Comparison of ENCODE assay signal across 8 cellular contexts in the genomic region with DNA sequence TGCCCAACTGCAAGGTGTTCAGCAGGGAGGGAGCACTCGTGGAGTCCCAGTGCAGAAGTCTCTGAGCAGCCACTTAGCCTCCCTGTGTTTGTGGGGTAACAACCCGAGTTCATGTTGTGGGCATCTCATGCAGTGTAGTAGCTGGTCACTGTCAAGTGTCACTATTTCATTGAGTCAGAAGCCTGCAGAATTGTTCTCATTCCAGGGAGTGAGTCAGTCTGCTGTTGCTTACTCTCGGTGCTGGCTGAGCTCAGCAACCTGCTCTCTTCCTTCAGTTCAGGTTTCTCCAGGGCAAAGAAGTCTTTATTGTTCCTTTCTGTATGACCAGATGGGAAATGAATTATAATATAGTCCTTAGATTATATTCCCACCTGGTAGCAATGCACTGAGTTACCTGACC. TPM values are rescaled to one million over a fixed set of nuclear protein-coding genes. Genes with fewer than 3 reads are reported as not detected.
DNase-seq lines count a peak whose midpoint lies in the region; ATAC-seq and TF ChIP-seq lines count a peak whose summit lies in the region.

No MANE protein-coding gene starts in this region.

- intact Hi-C loops in HCT116 (cut with micrococcal nuclease), result no loop called here

- H3K4me1 ChIP-seq in HCT116 (ENCODE audit: control insufficient read depth in 1 of 2, insufficient read depth in 2 of 2, low read length in 2 of 2) (peaks cover 42 to 64% of the 10 kb centered on the region in 2 experiments), hepatocyte (ENCODE audit: insufficient read depth) (peaks cover 28% of the 10 kb centered on the region)

- H3K4me2 ChIP-seq in HCT116 (ENCODE audit: low read length), result peak overlapping the region; percentile 56
- peak overlapping the region; percentile 62 for H3K4me2 ChIP-seq in hepatocyte

- H2AFZ ChIP-seq in HCT116 (ENCODE audit: low read depth, low read length, poor library complexity, severe bottlenecking) (no peak overlapping the region), hepatocyte (no peak overlapping the region)

- TF ChIP-seq CTCF in HCT116 (IDR thresholded peaks at IDR 0.05 in 2 of 3, conservative IDR thresholded peaks at IDR 0.05 in 1 of 3; ENCODE audit: borderline replicate concordance in 1 of 3, insufficient read depth in 1 of 3, low read depth in 2 of 3, low read length in 2 of 3) (no peak), hepatocyte (IDR thresholded peaks at IDR 0.05; ENCODE audit: poor library complexity) (no peak)

- no peak for TF ChIP-seq POLR2A in HCT116 (IDR thresholded peaks at IDR 0.05; ENCODE audit: borderline replicate concordance, extremely low read depth, insufficient read depth, insufficient read length)
- TF ChIP-seq POLR2A in erythroblast (IDR thresholded peaks at IDR 0.05; ENCODE audit: low read length), result no peak

- H3K4me3 ChIP-seq in HCT116 (replicated peaks in 1 of 2; ENCODE audit: low read depth in 1 of 2, low read length in 2 of 2) (no peak overlapping the region), hepatocyte (no peak overlapping the region), skin epidermis (no peak overlapping the region)

- H3K27ac ChIP-seq in HCT116 (ENCODE audit: low read depth, low read length) (no peak overlapping the region), angular gyrus (ENCODE audit: low read depth, low read length) (peak overlapping the region; percentile 92), hepatocyte (peak overlapping the region; percentile 84), skin epidermis (peak overlapping the region in 12 of 21 experiments; percentile 5 to 55 (median 24))

- RAD21 ChIA-PET in HCT116 (lab: Charles Lee; ENCODE audit: low non-redundant PET in 1 of 2, low total read pairs in 2 of 2, uncharacterized antibody in 2 of 2, unreplicated experiment in 2 of 2), result no interaction called here

- H3K36me3 ChIP-seq in HCT116 (ENCODE audit: control insufficient read depth in 1 of 2, insufficient read depth in 2 of 2, low read length in 2 of 2) (peaks cover 0 to 6% of the 10 kb centered on the region in 2 experiments; a peak in 2 of 4 replicates), hepatocyte (replicated peaks; ENCODE audit: insufficient read depth, low read depth) (no peaks in the 10 kb centered on the region)

- no peaks in the 10 kb centered on the region for H3K9me2 ChIP-seq in HCT116 (ENCODE audit: insufficient read depth)
- H3K9me2 ChIP-seq in hepatocyte (replicated peaks; ENCODE audit: insufficient read depth), result no peaks in the 10 kb centered on the region

- POLR2A ChIA-PET in HCT116 (lab: Charles Lee), result interaction anchor here (0.6 kb wide), 1 partner anchor 458 kb away, joined by 3 read pairs; no protein-coding TSS in a partner anchor

- H3K9ac ChIP-seq in HCT116 (ENCODE audit: low read length), result no peak overlapping the region

- no peak for TF ChIP-seq RAD21 in HCT116 (IDR thresholded peaks at IDR 0.05; ENCODE audit: low read depth)

- peaks cover 4% of the 10 kb centered on the region; the same call in 1 of the 2 replicates for H4K20me1 ChIP-seq in HCT116 (ENCODE audit: insufficient read depth)
- no peaks in the 10 kb centered on the region for H4K20me1 ChIP-seq in hepatocyte (ENCODE audit: insufficient read depth, poor library complexity, severe bottlenecking)

- H3K79me2 ChIP-seq in HCT116 (ENCODE audit: insufficient read depth, low read length) (peaks cover 88% of the 10 kb centered on the region), hepatocyte (peaks cover 72% of the 10 kb centered on the region)

- peak; percentile 68 for ATAC-seq in HCT116
- no peak for ATAC-seq in GM21786 (IDR thresholded peaks at IDR 0.05; ENCODE audit: unreplicated experiment)

- WGBS in hepatocyte (ENCODE audit: low lambda C conversion rate, missing lambda C conversion rate), result 30% methylated on average over 3 of the region's 3 CpGs

- no peaks in the 10 kb centered on the region for H3K27me3 ChIP-seq in HCT116 (ENCODE audit: insufficient read depth, low read length)
- no peaks in the 10 kb centered on the region for H3K27me3 ChIP-seq in hepatocyte

- DNase-seq in HCT116 (ENCODE audit: low read depth, low spot score), result peak; percentile 27
- DNase-seq in hepatocyte (ENCODE audit: low spot score), result peak; percentile 77
- DNase-seq in erythroblast (lab: John Stamatoyannopoulos, UW), result no peak
- no peak for DNase-seq in DMS114 treated with DMSO at 0.1 percent for 48 hours (lab: John Stamatoyannopoulos, UW; ENCODE audit: unreplicated experiment)
- no peak for DNase-seq in SKM-1 (lab: John Stamatoyannopoulos, UW; ENCODE audit: unreplicated experiment)

- BruUV-seq in HCT116 (replicated peaks; lab: Mats Ljungman, UMichigan), result no TSS peak

- no peaks in the 10 kb centered on the region for H3K9me3 ChIP-seq in HCT116 (ENCODE audit: control insufficient read depth in 1 of 2, insufficient read depth in 1 of 2, low read depth in 1 of 2, low read length in 2 of 2)
- no peaks in the 10 kb centered on the region for H3K9me3 ChIP-seq in hepatocyte (ENCODE audit: low read depth)

- CTCF ChIA-PET in HCT116 (lab: Charles Lee), result interaction anchor here (1.4 kb wide), 1 partner anchor 86 kb away, joined by 3 read pairs; no protein-coding TSS in a partner anchor

TF ChIP-seq in HCT116, 20 proteins besides CTCF, POLR2A, EP300 and RAD21:
- peak; percentile 71 for TF ChIP-seq FOSL1 (IDR thresholded peaks at IDR 0.05; ENCODE audit: low read depth)
- TF ChIP-seq EZH2phosphoT487 (IDR thresholded peaks at IDR 0.05; ENCODE audit: borderline replicate concordance), result no peak
- TF ChIP-seq ZNF274 (IDR thresholded peaks at IDR 0.05; ENCODE audit: low read depth, low read length), result no peak
- TF ChIP-seq, protein P1, sequence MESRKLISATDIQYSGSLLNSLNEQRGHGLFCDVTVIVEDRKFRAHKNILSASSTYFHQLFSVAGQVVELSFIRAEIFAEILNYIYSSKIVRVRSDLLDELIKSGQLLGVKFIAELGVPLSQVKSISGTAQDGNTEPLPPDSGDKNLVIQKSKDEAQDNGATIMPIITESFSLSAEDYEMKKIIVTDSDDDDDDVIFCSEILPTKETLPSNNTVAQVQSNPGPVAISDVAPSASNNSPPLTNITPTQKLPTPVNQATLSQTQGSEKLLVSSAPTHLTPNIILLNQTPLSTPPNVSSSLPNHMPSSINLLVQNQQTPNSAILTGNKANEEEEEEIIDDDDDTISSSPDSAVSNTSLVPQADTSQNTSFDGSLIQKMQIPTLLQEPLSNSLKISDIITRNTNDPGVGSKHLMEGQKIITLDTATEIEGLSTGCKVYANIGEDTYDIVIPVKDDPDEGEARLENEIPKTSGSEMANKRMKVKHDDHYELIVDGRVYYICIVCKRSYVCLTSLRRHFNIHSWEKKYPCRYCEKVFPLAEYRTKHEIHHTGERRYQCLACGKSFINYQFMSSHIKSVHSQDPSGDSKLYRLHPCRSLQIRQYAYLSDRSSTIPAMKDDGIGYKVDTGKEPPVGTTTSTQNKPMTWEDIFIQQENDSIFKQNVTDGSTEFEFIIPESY (IDR thresholded peaks at IDR 0.05; ENCODE audit: extremely low read depth, insufficient replicate concordance, low read length), result no peak
- TF ChIP-seq JUND (IDR thresholded peaks at IDR 0.05), result peak; percentile 63
- no peak for TF ChIP-seq TCF7L2 (IDR thresholded peaks at IDR 0.05; ENCODE audit: borderline replicate concordance, extremely low read depth, insufficient read depth, insufficient read length)
- peak; percentile 75; the same call in 1 of the 2 replicates for TF ChIP-seq SIN3A (IDR thresholded peaks at IDR 0.05; ENCODE audit: low read depth)
- no peak for TF ChIP-seq ELF1 (IDR thresholded peaks at IDR 0.05; ENCODE audit: borderline replicate concordance, low read depth)
- no peak for TF ChIP-seq EGR1 (IDR thresholded peaks at IDR 0.05; ENCODE audit: low read depth)
- TF ChIP-seq, protein P2, sequence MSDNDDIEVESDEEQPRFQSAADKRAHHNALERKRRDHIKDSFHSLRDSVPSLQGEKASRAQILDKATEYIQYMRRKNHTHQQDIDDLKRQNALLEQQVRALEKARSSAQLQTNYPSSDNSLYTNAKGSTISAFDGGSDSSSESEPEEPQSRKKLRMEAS (IDR thresholded peaks at IDR 0.05), result peak; percentile 37; the same call in 1 of the 2 replicates
- no peak for TF ChIP-seq EZH2 (IDR thresholded peaks at IDR 0.05)
- no peak for TF ChIP-seq YY1 (IDR thresholded peaks at IDR 0.05; ENCODE audit: extremely low read depth, insufficient replicate concordance, low read depth, low read length)
- peak; percentile 35 for TF ChIP-seq SP1 (IDR thresholded peaks at IDR 0.05; ENCODE audit: low read depth)
- TF ChIP-seq, protein P3, sequence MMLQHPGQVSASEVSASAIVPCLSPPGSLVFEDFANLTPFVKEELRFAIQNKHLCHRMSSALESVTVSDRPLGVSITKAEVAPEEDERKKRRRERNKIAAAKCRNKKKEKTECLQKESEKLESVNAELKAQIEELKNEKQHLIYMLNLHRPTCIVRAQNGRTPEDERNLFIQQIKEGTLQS (IDR thresholded peaks at IDR 0.05), result no peak
- TF ChIP-seq SRF (IDR thresholded peaks at IDR 0.05; ENCODE audit: low read depth), result no peak

RNA-seq across cellular contexts. Expression of a gene that starts 24.1 kb away (rescaled TPM):
- total RNA-seq in HCT116 (2021; ENCODE audit: unreplicated experiment), result 55.1 TPM
- 59.4 and 61.2 TPM in 2 replicates for polyA plus RNA-seq in HCT116 (2012)
- 57.7 and 68.8 TPM in 2 replicates for total RNA-seq in hepatocyte
- 108 TPM in 2 replicates for polyA plus RNA-seq in hepatocyte

RNA-seq across cellular contexts. Expression of a gene that starts 25.9 kb away (rescaled TPM):
- total RNA-seq in HCT116 (2021; ENCODE audit: unreplicated experiment) (76.7 TPM), hepatocyte (42.7 and 47.6 TPM in 2 replicates)
- polyA plus RNA-seq in HCT116 (2012), result 66.3 and 79.9 TPM in 2 replicates
- polyA plus RNA-seq in hepatocyte, result 47.5 and 49.5 TPM in 2 replicates

RNA-seq across cellular contexts. Expression of a gene that starts 38.3 kb away (rescaled TPM):
- total RNA-seq in HCT116 (2021; ENCODE audit: unreplicated experiment) (7.2 TPM), hepatocyte (19.7 and 22.0 TPM in 2 replicates)
- polyA plus RNA-seq in HCT116 (2012), result 6.9 and 7.9 TPM in 2 replicates
- 29.3 and 33.3 TPM in 2 replicates for polyA plus RNA-seq in hepatocyte

RNA-seq across cellular contexts. Expression of a gene that starts 55.9 kb away (rescaled TPM):
- 0.10 TPM for total RNA-seq in HCT116 (2021; ENCODE audit: unreplicated experiment)
- polyA plus RNA-seq in HCT116 (2012), result 0.04 TPM in 1 of 2 replicates, not detected in the other
- total RNA-seq in hepatocyte, result 0.12 and 0.20 TPM in 2 replicates
- polyA plus RNA-seq in hepatocyte, result 0.15 TPM in 1 of 2 replicates, not detected in the other

Comparison
In these comparisons a context has a peak if more than half of its experiments do, and no peak if none do; other contexts are left out.
1. DNase-seq: peak in HCT116 (single experiment) and hepatocyte (single experiment); none in erythroblast (0 of 2), DMS114 treated with DMSO at 0.1 percent for 48 hours (single experiment) and SKM-1 (single experiment).